Comparison of ENCODE assay signal across 32 cellular contexts in genomic region chr7:98193474-98194180, GRCh38. TPM values are rescaled to one million over a fixed set of nuclear protein-coding genes. Genes with fewer than 3 reads are reported as not detected.
"Had no signal": no experiment of that assay in that cellular context is flagged by ENCODE, and none has a peak within 500 bp of the region (broad histone marks: within the 10 kb centered on the region; RNA-seq: fewer than 3 reads in every experiment).

No MANE protein-coding gene starts in this region.

- H3K36me3 ChIP-seq: neural progenitor cell, ovary, prostate gland, uterus had no signal

- H3K4me1 Mint-ChIP-seq: mesothelial cell of epicardium, nephron progenitor cell, neural progenitor cell had no signal

- H3K9me3 ChIP-seq: neutrophil, ovary, prostate gland, sigmoid colon, suprapubic skin, thoracic aorta, upper lobe of right lung had no signal

- H3K4me3 Mint-ChIP-seq: mesothelial cell of epicardium; naive B cell; natural killer cell; nephron progenitor cell; neural progenitor cell; stimulated activated effector memory CD8-positive, alpha-beta T cell treated with anti-CD3 and anti-CD28 coated beads, Interleukin-12 subunit alpha, Interleukin-12 subunit beta, amount 100 ng/mL, for 72 hours; stimulated activated naive CD8-positive, alpha-beta T cell treated with anti-CD3 and anti-CD28 coated beads, Interleukin-15, Interleukin-2, amounts not matched to agents 100 ng/mL and 50 ng/mL, for 24 hours had no signal

- ATAC-seq: left colon; natural killer cell; right cardiac atrium; stimulated activated effector memory CD8-positive, alpha-beta T cell treated with anti-CD3 and anti-CD28 coated beads, Interleukin-12 subunit alpha, Interleukin-12 subunit beta, amount 100 ng/mL, for 72 hours; upper lobe of right lung had no signal

- FAIRE-seq: keratinocyte, small intestine had no signal

- H3K9me3 Mint-ChIP-seq: natural killer cell; stimulated activated effector memory CD8-positive, alpha-beta T cell treated with anti-CD3 and anti-CD28 coated beads, Interleukin-12 subunit alpha, Interleukin-12 subunit beta, amount 100 ng/mL, for 72 hours; stimulated activated naive CD8-positive, alpha-beta T cell treated with anti-CD3 and anti-CD28 coated beads, Interleukin-15, Interleukin-2, amounts not matched to agents 100 ng/mL and 50 ng/mL, for 24 hours had no signal

- H3K27ac Mint-ChIP-seq: mesothelial cell of epicardium; naive B cell; natural killer cell; nephron progenitor cell; neural progenitor cell; stimulated activated effector memory CD8-positive, alpha-beta T cell treated with anti-CD3 and anti-CD28 coated beads, Interleukin-12 subunit alpha, Interleukin-12 subunit beta, amount 100 ng/mL, for 72 hours; stimulated activated naive CD8-positive, alpha-beta T cell treated with anti-CD3 and anti-CD28 coated beads, Interleukin-15, Interleukin-2, amounts not matched to agents 100 ng/mL and 50 ng/mL, for 24 hours had no signal

- H3K4me3 ChIP-seq: left ventricle myocardium inferior, lung, neural progenitor cell, ovary, prostate gland, sigmoid colon, spleen, suprapubic skin, thoracic aorta, tibial artery, upper lobe of right lung, uterus had no signal

- DNase-seq: hypothalamus; left colon; left ventricle myocardium inferior; mesendoderm; naive B cell; natural killer cell; nephron progenitor cell; occipital lobe; ovary; retina; right cardiac atrium; sigmoid colon; small intestine; spleen; stimulated activated CD4-positive, alpha-beta T cell treated with anti-CD3 and anti-CD28 coated beads, Interleukin-4, amount 100 ng/mL, for 24 hours; stimulated activated naive CD4-positive, alpha-beta T cell; tibial artery; trophoblast cell; upper lobe of right lung; uterus had no signal

- H3K27ac ChIP-seq: left ventricle myocardium inferior, neural progenitor cell, neutrophil, ovary, prostate gland, sigmoid colon, spleen, suprapubic skin, thoracic aorta, tibial artery, upper lobe of right lung, uterus had no signal

- H3K4me2 ChIP-seq: neural progenitor cell had no signal

- H3K4me1 ChIP-seq: left ventricle myocardium inferior, neural progenitor cell, prostate gland, sigmoid colon, suprapubic skin, tibial artery, upper lobe of right lung, uterus had no signal

- H3K27me3 ChIP-seq: neural progenitor cell, neutrophil, ovary, sigmoid colon, spleen, suprapubic skin, tibial artery, upper lobe of right lung, uterus had no signal

- H2AFZ ChIP-seq: neural progenitor cell had no signal

- H3K9ac ChIP-seq: neural progenitor cell had no signal

- H3K27me3 Mint-ChIP-seq: stimulated activated naive CD8-positive, alpha-beta T cell treated with anti-CD3 and anti-CD28 coated beads, Interleukin-15, Interleukin-2, amounts not matched to agents 100 ng/mL and 50 ng/mL, for 24 hours had no signal

RNA-seq across cellular contexts. Expression of gene BHLHA15, which starts 17.6 kb away (rescaled TPM):
- total RNA-seq: left ventricle myocardium inferior, mesothelial cell of epicardium, mononuclear cell, sigmoid colon, subcutaneous adipose tissue, thoracic aorta had no signal
- polyA plus RNA-seq: keratinocyte, ovary, right cardiac atrium had no signal
